In the genomic region with DNA sequence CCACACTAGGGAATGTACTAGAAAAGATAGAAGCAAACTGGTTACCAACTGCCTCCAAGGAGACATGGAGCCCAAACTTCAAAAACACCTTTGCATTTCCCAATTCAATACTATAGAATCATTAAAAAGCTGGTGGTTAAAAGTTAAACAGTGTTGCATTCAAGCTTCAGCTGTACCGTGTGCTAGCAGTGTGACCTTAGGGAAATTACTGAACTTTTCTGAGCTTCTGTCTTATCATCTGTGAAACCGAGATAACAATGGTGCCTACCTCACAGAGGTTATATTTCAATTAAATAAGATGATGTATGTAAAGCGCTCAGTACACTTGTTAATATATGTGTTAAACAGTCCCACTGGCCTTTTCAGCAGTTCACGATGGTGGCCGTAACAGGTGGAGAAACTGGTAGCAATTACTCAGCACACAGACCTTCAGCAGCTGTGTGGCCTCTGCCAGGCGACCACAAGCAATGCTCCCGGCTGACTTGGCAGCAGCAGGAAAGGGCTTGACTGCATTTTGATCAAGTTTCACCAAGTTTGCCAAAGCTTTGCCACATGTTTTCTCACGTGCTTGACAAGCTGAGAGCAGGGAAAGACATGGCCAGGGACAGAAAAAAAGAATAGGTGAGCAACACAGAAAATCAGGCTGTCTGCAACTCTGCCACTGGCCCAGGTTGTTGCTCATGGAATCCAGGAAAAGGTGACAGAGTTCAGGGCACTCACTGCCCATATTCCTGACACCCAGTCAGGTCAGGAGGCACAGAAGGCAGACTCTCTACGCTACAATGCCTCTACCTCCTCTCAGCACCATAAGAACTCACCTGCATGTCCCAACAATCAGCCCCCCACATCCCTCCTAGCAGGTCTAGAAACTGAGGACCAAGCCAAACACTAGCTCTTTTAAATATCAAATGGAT, we compare ENCODE assay signal across 8 cellular contexts.
DNase-seq lines count a peak whose midpoint lies in the region; ATAC-seq and TF ChIP-seq lines count a peak whose summit lies in the region.

No MANE protein-coding gene starts in this region.

- peaks cover 2 to 10% of the 10 kb centered on the region in 2 donors for H3K9me3 Mint-ChIP-seq in effector memory CD8-positive, alpha-beta T cell

- TF ChIP-seq CTCF in GM12865 (IDR thresholded peaks at IDR 0.05; ENCODE audit: insufficient read depth, low read depth, low read length, missing control alignments) (no peak), right atrium auricular region (IDR thresholded peaks at IDR 0.05) (no peak), BE2C (IDR thresholded peaks at IDR 0.05; ENCODE audit: low read depth, low read length) (no peak), ovary (IDR thresholded peaks at IDR 0.05) (no peak)

- TF ChIP-seq EP300 in ovary (IDR thresholded peaks at IDR 0.05), result no peak

- H3K27me3 Mint-ChIP-seq in effector memory CD8-positive, alpha-beta T cell, result no peaks in the 10 kb centered on the region

- intact Hi-C loops in ovary (cut with DNase I), result no loop called here

- no peaks in the 10 kb centered on the region for H3K4me1 Mint-ChIP-seq in effector memory CD8-positive, alpha-beta T cell (ENCODE audit: low read depth in 2 of 2)

- no peaks in the 10 kb centered on the region for H3K36me3 Mint-ChIP-seq in effector memory CD8-positive, alpha-beta T cell (ENCODE audit: insufficient read depth)

- 65 to 68% (median 66%) methylated on average over 9 of the region's 9 CpGs for WGBS in ovary, 3 donors

- DNase-seq in GM12865 (ENCODE audit: low read depth) (peak; percentile 86), LHCN-M2 (ENCODE audit: low read depth) (peak; percentile 60), right atrium auricular region (ENCODE audit: low spot score) (no peak), AG08396 (ENCODE audit: low spot score) (no peak), BE2C (no peak), ovary (no peak)
- DNase-seq in effector memory CD8-positive, alpha-beta T cell, result no peak

- H3K9me3 ChIP-seq in right atrium auricular region (peaks cover 0 to 10% of the 10 kb centered on the region in 2 donors), BE2C (no peaks in the 10 kb centered on the region), ovary (no peaks in the 10 kb centered on the region)

- H3K27ac ChIP-seq in right atrium auricular region (peak overlapping the region; percentile 11 to 59), ovary (no peak overlapping the region)

- TF ChIP-seq POLR2A in ovary (IDR thresholded peaks at IDR 0.05), result no peak

- no peaks in the 10 kb centered on the region for H3K36me3 ChIP-seq in right atrium auricular region
- H3K36me3 ChIP-seq in BE2C, result no peaks in the 10 kb centered on the region
- H3K36me3 ChIP-seq in ovary, result no peaks in the 10 kb centered on the region

- peak; percentile 64 for ATAC-seq in GM21825 (IDR thresholded peaks at IDR 0.05; ENCODE audit: unreplicated experiment)
- ATAC-seq in effector memory CD8-positive, alpha-beta T cell (replicated peaks), result no peak

- no peak overlapping the region for H3K27ac Mint-ChIP-seq in effector memory CD8-positive, alpha-beta T cell

- H3K4me3 Mint-ChIP-seq in effector memory CD8-positive, alpha-beta T cell, result no peak overlapping the region

- H3K4me3 ChIP-seq in GM12865 (ENCODE audit: low read depth, low read length) (no peak overlapping the region), right atrium auricular region (no peak overlapping the region), BE2C (ENCODE audit: low read depth, low read length) (no peak overlapping the region), ovary (no peak overlapping the region)

- H3K4me1 ChIP-seq in right atrium auricular region, result peaks cover 0 to 17% of the 10 kb centered on the region in 2 donors
- H3K4me1 ChIP-seq in BE2C, result no peaks in the 10 kb centered on the region; the same call in 1 of the 2 replicates
- no peaks in the 10 kb centered on the region for H3K4me1 ChIP-seq in ovary (ENCODE audit: insufficient read depth)

- no peaks in the 10 kb centered on the region for H3K27me3 ChIP-seq in right atrium auricular region
- no peaks in the 10 kb centered on the region for H3K27me3 ChIP-seq in BE2C
- no peaks in the 10 kb centered on the region for H3K27me3 ChIP-seq in ovary

Comparison
In these comparisons a context has a peak if more than half of its experiments do, and no peak if none do; other contexts are left out.
1. DNase-seq: peak in GM12865 (single experiment) and LHCN-M2 (single experiment); none in right atrium auricular region (single experiment), AG08396 (single experiment), BE2C (single experiment), effector memory CD8-positive, alpha-beta T cell (0 of 3) and ovary (0 of 5).
2. H3K27ac ChIP-seq: peak in right atrium auricular region (2 of 2); none in ovary (0 of 2).